In the genomic region with DNA sequence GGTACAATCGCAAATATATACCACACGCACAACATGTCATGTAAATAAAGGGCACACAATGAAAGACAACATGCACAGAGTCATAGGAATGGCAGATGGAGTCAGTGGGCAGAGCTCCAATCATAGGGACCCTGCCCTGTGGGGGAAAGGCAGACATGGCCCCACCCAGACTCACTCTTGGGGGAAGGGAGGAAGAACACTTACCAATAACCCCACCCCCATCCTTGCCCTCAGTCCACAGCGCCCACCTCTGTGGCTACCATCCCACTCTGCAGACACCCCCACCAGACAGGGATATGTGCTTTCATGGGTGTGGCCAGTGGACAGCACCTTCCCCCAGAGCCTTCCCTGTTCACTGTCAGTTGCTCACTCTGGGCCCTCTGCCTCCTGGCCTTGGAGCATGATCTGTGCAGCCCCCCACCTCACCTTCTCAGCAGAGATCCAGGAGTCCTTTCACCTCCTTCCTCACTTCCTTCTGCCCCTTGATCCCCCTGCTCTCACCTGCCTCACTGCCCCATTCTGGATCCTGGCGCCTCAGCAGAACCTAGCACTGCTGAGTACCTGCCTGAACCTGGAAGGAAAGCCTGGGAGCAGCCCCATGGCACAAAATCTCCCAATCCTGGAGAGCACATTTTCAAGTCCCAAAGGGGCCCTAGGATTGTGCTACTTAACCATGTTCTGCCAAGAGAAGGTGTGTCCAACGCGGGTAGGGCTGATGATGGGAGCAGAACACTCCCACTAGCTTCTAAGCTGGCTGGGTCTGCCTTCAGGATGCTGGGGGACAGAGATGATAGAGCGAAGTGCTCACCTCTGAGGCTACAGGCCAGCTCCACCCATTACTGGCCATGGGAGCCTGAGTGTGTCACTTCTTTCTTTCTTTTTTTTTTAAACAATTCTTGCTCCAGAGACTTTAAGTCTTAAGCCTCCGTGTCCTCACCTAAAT, we compare ENCODE assay signal across 1 cellular context.
TF ChIP-seq lines count a peak whose summit lies in the region.

No MANE protein-coding gene starts in this region.

TF ChIP-seq in K562, 482 proteins besides CTCF, POLR2A, EP300 and RAD21 (continues in another document):
- TF ChIP-seq RCOR1 (IDR thresholded peaks at IDR 0.05; ENCODE audit: borderline replicate concordance in 1 of 2, low read depth in 2 of 2, low read length in 2 of 2) (peak; percentile 6 to 63; a peak in 3 of 4 replicates), NONO (IDR thresholded peaks at IDR 0.05; ENCODE audit: low read depth in 2 of 2, low read length in 1 of 2) (no peak), DDX20 (tag; IDR thresholded peaks at IDR 0.05; ENCODE audit: low read depth) (no peak), RBM22 (IDR thresholded peaks at IDR 0.05; ENCODE audit: low read depth, low read length, poor library complexity, severe bottlenecking) (no peak), ETS2 (tag; IDR thresholded peaks at IDR 0.05; ENCODE audit: borderline replicate concordance, poor library complexity, severe bottlenecking) (no peak), STAT6 (CRISPR knock-in tag; IDR thresholded peaks at IDR 0.05) (peak; percentile 88; the same call in 1 of the 2 replicates), ZNF282 (CRISPR knock-in tag; IDR thresholded peaks at IDR 0.05) (no peak), ZNF347 (CRISPR knock-in tag; IDR thresholded peaks at IDR 0.05; ENCODE audit: low read depth) (no peak), EP400 (IDR thresholded peaks at IDR 0.05) (no peak), GATAD2A (IDR thresholded peaks at IDR 0.05) (no peak), JUND (IDR thresholded peaks at IDR 0.05; ENCODE audit: borderline replicate concordance, low read depth, low read length) (peak; percentile 15; the same call in 1 of the 2 replicates), JUND (tag; IDR thresholded peaks at IDR 0.05; ENCODE audit: borderline replicate concordance, low read depth, low read length) (no peak), ERF (CRISPR knock-in tag; IDR thresholded peaks at IDR 0.05) (no peak), ZC3H11A (IDR thresholded peaks at IDR 0.05; ENCODE audit: low read depth, low read length) (0 out of 2 replicates have a peak, but pooled peaks have one; percentile 63), PHF20 (IDR thresholded peaks at IDR 0.05; ENCODE audit: partially characterized antibody) (no peak), GTF2F1 (IDR thresholded peaks at IDR 0.05; ENCODE audit: low read depth, low read length) (0 out of 2 replicates have a peak, but pooled peaks have one; percentile 51), CHD1 (IDR thresholded peaks at IDR 0.05; ENCODE audit: low read length) (no peak), ZNF41 (CRISPR knock-in tag; conservative IDR thresholded peaks at IDR 0.05) (no peak), MIER1 (IDR thresholded peaks at IDR 0.05; ENCODE audit: low read depth) (no peak), CXXC5 (CRISPR knock-in tag; IDR thresholded peaks at IDR 0.05) (no peak), PCBP2 (IDR thresholded peaks at IDR 0.05; ENCODE audit: low read depth, low read length, poor library complexity, severe bottlenecking) (no peak), SMC3 (conservative IDR thresholded peaks at IDR 0.05; ENCODE audit: insufficient read depth, low read depth, low read length) (0 out of 2 replicates have a peak, but pooled peaks have one; percentile 7), BHLHE40 (IDR thresholded peaks at IDR 0.05; ENCODE audit: low read length) (no peak), ZNF740 (CRISPR knock-in tag; IDR thresholded peaks at IDR 0.05) (no peak), ZNF740 (tag; IDR thresholded peaks at IDR 0.05) (no peak), CHD2 (IDR thresholded peaks at IDR 0.05; ENCODE audit: low read depth, low read length) (peak; percentile 22; the same call in 1 of the 2 replicates), ZNF384 (IDR thresholded peaks at IDR 0.05; ENCODE audit: low read depth, low read length) (peak; percentile 61), ZNF764 (CRISPR knock-in tag; IDR thresholded peaks at IDR 0.05; ENCODE audit: low read depth) (no peak), MED1 (CRISPR knock-in tag; IDR thresholded peaks at IDR 0.05; ENCODE audit: borderline replicate concordance) (no peak), NR4A1 (CRISPR knock-in tag; IDR thresholded peaks at IDR 0.05) (no peak), NR4A1 (tag; IDR thresholded peaks at IDR 0.05) (no peak), TAF9B (IDR thresholded peaks at IDR 0.05; ENCODE audit: partially characterized antibody) (no peak), TCF15 (CRISPR knock-in tag; IDR thresholded peaks at IDR 0.05) (no peak), RBM34 (IDR thresholded peaks at IDR 0.05; ENCODE audit: borderline replicate concordance, insufficient read depth, low read length) (no peak), ZNF644 (tag; IDR thresholded peaks at IDR 0.05; ENCODE audit: low read depth) (no peak), KLF6 (CRISPR knock-in tag; IDR thresholded peaks at IDR 0.05; ENCODE audit: borderline replicate concordance) (no peak), PYGO2 (tag; IDR thresholded peaks at IDR 0.05) (no peak), E2F3 (CRISPR knock-in tag; IDR thresholded peaks at IDR 0.05) (no peak), TBL1XR1 (IDR thresholded peaks at IDR 0.05; ENCODE audit: low read length in 2 of 2) (peak in 1 of 2 experiments; percentile 53; a peak in 1 of 4 replicates), ZKSCAN8 (CRISPR knock-in tag; IDR thresholded peaks at IDR 0.05) (no peak), COPS2 (conservative IDR thresholded peaks at IDR 0.05) (no peak)
- TF ChIP-seq, protein P1, sequence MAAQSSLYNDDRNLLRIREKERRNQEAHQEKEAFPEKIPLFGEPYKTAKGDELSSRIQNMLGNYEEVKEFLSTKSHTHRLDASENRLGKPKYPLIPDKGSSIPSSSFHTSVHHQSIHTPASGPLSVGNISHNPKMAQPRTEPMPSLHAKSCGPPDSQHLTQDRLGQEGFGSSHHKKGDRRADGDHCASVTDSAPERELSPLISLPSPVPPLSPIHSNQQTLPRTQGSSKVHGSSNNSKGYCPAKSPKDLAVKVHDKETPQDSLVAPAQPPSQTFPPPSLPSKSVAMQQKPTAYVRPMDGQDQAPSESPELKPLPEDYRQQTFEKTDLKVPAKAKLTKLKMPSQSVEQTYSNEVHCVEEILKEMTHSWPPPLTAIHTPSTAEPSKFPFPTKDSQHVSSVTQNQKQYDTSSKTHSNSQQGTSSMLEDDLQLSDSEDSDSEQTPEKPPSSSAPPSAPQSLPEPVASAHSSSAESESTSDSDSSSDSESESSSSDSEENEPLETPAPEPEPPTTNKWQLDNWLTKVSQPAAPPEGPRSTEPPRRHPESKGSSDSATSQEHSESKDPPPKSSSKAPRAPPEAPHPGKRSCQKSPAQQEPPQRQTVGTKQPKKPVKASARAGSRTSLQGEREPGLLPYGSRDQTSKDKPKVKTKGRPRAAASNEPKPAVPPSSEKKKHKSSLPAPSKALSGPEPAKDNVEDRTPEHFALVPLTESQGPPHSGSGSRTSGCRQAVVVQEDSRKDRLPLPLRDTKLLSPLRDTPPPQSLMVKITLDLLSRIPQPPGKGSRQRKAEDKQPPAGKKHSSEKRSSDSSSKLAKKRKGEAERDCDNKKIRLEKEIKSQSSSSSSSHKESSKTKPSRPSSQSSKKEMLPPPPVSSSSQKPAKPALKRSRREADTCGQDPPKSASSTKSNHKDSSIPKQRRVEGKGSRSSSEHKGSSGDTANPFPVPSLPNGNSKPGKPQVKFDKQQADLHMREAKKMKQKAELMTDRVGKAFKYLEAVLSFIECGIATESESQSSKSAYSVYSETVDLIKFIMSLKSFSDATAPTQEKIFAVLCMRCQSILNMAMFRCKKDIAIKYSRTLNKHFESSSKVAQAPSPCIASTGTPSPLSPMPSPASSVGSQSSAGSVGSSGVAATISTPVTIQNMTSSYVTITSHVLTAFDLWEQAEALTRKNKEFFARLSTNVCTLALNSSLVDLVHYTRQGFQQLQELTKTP (IDR thresholded peaks at IDR 0.05; ENCODE audit: low read depth in 1 of 2, partially characterized antibody in 2 of 2), result no peak
- TF ChIP-seq, protein P2, sequence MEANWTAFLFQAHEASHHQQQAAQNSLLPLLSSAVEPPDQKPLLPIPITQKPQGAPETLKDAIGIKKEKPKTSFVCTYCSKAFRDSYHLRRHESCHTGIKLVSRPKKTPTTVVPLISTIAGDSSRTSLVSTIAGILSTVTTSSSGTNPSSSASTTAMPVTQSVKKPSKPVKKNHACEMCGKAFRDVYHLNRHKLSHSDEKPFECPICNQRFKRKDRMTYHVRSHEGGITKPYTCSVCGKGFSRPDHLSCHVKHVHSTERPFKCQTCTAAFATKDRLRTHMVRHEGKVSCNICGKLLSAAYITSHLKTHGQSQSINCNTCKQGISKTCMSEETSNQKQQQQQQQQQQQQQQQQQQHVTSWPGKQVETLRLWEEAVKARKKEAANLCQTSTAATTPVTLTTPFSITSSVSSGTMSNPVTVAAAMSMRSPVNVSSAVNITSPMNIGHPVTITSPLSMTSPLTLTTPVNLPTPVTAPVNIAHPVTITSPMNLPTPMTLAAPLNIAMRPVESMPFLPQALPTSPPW (CRISPR knock-in tag; IDR thresholded peaks at IDR 0.05), result no peak
- TF ChIP-seq, protein P3, sequence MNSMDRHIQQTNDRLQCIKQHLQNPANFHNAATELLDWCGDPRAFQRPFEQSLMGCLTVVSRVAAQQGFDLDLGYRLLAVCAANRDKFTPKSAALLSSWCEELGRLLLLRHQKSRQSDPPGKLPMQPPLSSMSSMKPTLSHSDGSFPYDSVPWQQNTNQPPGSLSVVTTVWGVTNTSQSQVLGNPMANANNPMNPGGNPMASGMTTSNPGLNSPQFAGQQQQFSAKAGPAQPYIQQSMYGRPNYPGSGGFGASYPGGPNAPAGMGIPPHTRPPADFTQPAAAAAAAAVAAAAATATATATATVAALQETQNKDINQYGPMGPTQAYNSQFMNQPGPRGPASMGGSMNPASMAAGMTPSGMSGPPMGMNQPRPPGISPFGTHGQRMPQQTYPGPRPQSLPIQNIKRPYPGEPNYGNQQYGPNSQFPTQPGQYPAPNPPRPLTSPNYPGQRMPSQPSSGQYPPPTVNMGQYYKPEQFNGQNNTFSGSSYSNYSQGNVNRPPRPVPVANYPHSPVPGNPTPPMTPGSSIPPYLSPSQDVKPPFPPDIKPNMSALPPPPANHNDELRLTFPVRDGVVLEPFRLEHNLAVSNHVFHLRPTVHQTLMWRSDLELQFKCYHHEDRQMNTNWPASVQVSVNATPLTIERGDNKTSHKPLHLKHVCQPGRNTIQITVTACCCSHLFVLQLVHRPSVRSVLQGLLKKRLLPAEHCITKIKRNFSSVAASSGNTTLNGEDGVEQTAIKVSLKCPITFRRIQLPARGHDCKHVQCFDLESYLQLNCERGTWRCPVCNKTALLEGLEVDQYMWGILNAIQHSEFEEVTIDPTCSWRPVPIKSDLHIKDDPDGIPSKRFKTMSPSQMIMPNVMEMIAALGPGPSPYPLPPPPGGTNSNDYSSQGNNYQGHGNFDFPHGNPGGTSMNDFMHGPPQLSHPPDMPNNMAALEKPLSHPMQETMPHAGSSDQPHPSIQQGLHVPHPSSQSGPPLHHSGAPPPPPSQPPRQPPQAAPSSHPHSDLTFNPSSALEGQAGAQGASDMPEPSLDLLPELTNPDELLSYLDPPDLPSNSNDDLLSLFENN (IDR thresholded peaks at IDR 0.05; ENCODE audit: low read depth in 2 of 2, low read length in 2 of 2), result peak in 1 of 2 experiments; percentile 28; a peak in 1 of 4 replicates
- TF ChIP-seq, protein P4, sequence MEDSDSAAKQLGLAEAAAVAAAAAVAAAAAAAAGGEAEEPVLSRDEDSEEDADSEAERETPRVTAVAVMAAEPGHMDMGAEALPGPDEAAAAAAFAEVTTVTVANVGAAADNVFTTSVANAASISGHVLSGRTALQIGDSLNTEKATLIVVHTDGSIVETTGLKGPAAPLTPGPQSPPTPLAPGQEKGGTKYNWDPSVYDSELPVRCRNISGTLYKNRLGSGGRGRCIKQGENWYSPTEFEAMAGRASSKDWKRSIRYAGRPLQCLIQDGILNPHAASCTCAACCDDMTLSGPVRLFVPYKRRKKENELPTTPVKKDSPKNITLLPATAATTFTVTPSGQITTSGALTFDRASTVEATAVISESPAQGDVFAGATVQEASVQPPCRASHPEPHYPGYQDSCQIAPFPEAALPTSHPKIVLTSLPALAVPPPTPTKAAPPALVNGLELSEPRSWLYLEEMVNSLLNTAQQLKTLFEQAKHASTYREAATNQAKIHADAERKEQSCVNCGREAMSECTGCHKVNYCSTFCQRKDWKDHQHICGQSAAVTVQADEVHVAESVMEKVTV (CRISPR knock-in tag; IDR thresholded peaks at IDR 0.05), result no peak
- TF ChIP-seq, protein P5, sequence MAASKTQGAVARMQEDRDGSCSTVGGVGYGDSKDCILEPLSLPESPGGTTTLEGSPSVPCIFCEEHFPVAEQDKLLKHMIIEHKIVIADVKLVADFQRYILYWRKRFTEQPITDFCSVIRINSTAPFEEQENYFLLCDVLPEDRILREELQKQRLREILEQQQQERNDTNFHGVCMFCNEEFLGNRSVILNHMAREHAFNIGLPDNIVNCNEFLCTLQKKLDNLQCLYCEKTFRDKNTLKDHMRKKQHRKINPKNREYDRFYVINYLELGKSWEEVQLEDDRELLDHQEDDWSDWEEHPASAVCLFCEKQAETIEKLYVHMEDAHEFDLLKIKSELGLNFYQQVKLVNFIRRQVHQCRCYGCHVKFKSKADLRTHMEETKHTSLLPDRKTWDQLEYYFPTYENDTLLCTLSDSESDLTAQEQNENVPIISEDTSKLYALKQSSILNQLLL (CRISPR knock-in tag; IDR thresholded peaks at IDR 0.05; ENCODE audit: borderline replicate concordance), result no peak
